ENCODE assay signal across 16 cellular contexts in genomic region chr11:93536346-93536871, GRCh38. TPM values are rescaled to one million over a fixed set of nuclear protein-coding genes. Genes with fewer than 3 reads are reported as not detected.
A peak's percentile ranks its signal among the peaks of the same experiment; 100 is the strongest.
DNase-seq lines count a peak whose midpoint lies in the region; ATAC-seq, FAIRE-seq and TF ChIP-seq lines count a peak whose summit lies in the region.
"Had no signal": no experiment of that assay in that cellular context is flagged by ENCODE, and none has a peak within 500 bp of the region (broad histone marks: within the 10 kb centered on the region; RNA-seq: fewer than 3 reads in every experiment).

No MANE protein-coding gene starts in this region.

- H3K27me3 ChIP-seq in BLaER1 treated with 17β-estradiol and CSF1 and Interleukin-3, amounts not matched to agents 10 nM and 100 nM = no peaks in the 10 kb centered on the region
- H3K27me3 ChIP-seq in GM12878 (replicated peaks in 1 of 2; ENCODE audit: control insufficient read depth in 2 of 2, insufficient read depth in 2 of 2, low read length in 1 of 2) (no peaks in the 10 kb centered on the region), liver (ENCODE audit: control insufficient read depth in 4 of 4, insufficient read depth in 4 of 4, low read length in 3 of 4) (no peaks in the 10 kb centered on the region)
- H3K27me3 ChIP-seq: vagina had no signal

- H3K36me3 Mint-ChIP-seq in WTC11 = peaks cover 4% of the 10 kb centered on the region; the same call in 1 of the 2 replicates
- H3K36me3 Mint-ChIP-seq: activated naive CD8-positive, alpha-beta T cell treated with anti-CD3 and anti-CD28 coated beads, Interleukin-2, amount 10 ng/mL, durations not matched to agents 7 days and 5 days had no signal

- H3K27ac ChIP-seq in BLaER1 treated with 17β-estradiol and CSF1 and Interleukin-3, amounts not matched to agents 10 nM and 100 nM = no peak overlapping the region
- H3K27ac ChIP-seq in GM12878 (ENCODE audit: control insufficient read depth, insufficient read depth) = peak overlapping the region; percentile 33
- H3K27ac ChIP-seq in liver (ENCODE audit: low read depth in 1 of 2, low read length in 2 of 2) = peak overlapping the region; percentile 95 to 96
- H3K27ac ChIP-seq: vagina had no signal

- H3K79me2 ChIP-seq in GM12878 (ENCODE audit: control insufficient read depth, insufficient read depth, low read length) = peaks cover 56% of the 10 kb centered on the region

- no peaks in the 10 kb centered on the region for H3K27me3 Mint-ChIP-seq in WTC11 (ENCODE audit: low read depth)

- peaks cover 0 to 46% (median 23%) of the 10 kb centered on the region in 11 experiments; a peak in 14 of 22 replicates for H4K20me1 ChIP-seq in BLaER1 treated with 17β-estradiol and CSF1 and Interleukin-3, amounts not matched to agents 10 nM and 100 nM
- no peaks in the 10 kb centered on the region for H4K20me1 ChIP-seq in GM12878 (ENCODE audit: control insufficient read depth, insufficient read depth)

- 0% methylated on average over 2 of the region's 2 CpGs for WGBS in GM12878 (ENCODE audit: insufficient coverage, insufficient replicate concordance, low lambda C conversion rate, missing lambda C conversion rate)
- WGBS in liver = 21% methylated on average over 2 of the region's 2 CpGs

- POLR2A ChIA-PET in GM12878 (lab: Charles Lee) = interaction anchor here (0.6 to 12.0 kb wide), 3 partner anchors 9 to 205 kb away, joined by 3 to 191 read pairs (median 3); partner anchors contain the start of genes C11orf54 and TAF1D
- POLR2A ChIA-PET in WTC11 (lab: Charles Lee) = no interaction called here

- BruUV-seq in GM12878 (replicated peaks; lab: Mats Ljungman, UMichigan) = no TSS peak

- TF ChIP-seq CTCF in LNCaP clone FGC (IDR thresholded peaks at IDR 0.05; ENCODE audit: control insufficient read depth, extremely low read depth, insufficient read depth) (no peak), GM12878 (IDR thresholded peaks at IDR 0.05 in 2 of 3, conservative IDR thresholded peaks at IDR 0.05 in 1 of 3; ENCODE audit: control insufficient read depth in 2 of 3, extremely low read depth in 1 of 3, insufficient read depth in 1 of 3, low read depth in 3 of 3, low read length in 3 of 3) (no peak), liver (IDR thresholded peaks at IDR 0.05; ENCODE audit: low read depth, low read length, missing input control) (no peak), WTC11 (IDR thresholded peaks at IDR 0.05) (no peak)

- in situ Hi-C loops in GM12878 (cut with MboI) = no loop called here

- TF ChIP-seq RAD21 in GM12878 (IDR thresholded peaks at IDR 0.05; ENCODE audit: insufficient read depth, low read depth, low read length) = no peak
- TF ChIP-seq RAD21 in liver (IDR thresholded peaks at IDR 0.05) = no peak

- RAD21 ChIA-PET in GM12878 (lab: Charles Lee; ENCODE audit: unreplicated experiment) = interaction anchor here (0.9 to 14.6 kb wide), 2 partner anchors 10 kb away, joined by 4 to 299 read pairs; no protein-coding TSS in a partner anchor

- no peak; the same call in 2 of the 3 replicates for ATAC-seq in GM12878
- no peak for ATAC-seq in HG02610 (IDR thresholded peaks at IDR 0.05; ENCODE audit: unreplicated experiment)
- no peak for ATAC-seq in WTC11

- no peak overlapping the region for H3K27ac Mint-ChIP-seq in WTC11
- H3K27ac Mint-ChIP-seq: activated T-helper 1 cell treated with anti-CD3 and anti-CD28 coated beads, Interleukin-12 subunit alpha, Interleukin-12 subunit beta, Interleukin-2, Interleukin-4 antibody, amounts not matched to agents 30 ng/mL and 10 ng/mL and 1 ng/mL, durations not matched to agents 14 hours and 24 hours and 36 hours had no signal

- no peak for TF ChIP-seq POLR2A in GM12878 (IDR thresholded peaks at IDR 0.05; ENCODE audit: low read depth, low read length)

- no peaks in the 10 kb centered on the region for H3K9me3 Mint-ChIP-seq in WTC11
- H3K9me3 Mint-ChIP-seq: activated naive CD8-positive, alpha-beta T cell treated with anti-CD3 and anti-CD28 coated beads, Interleukin-2, amount 10 ng/mL, durations not matched to agents 7 days and 5 days; activated T-helper 1 cell treated with anti-CD3 and anti-CD28 coated beads, Interleukin-12 subunit alpha, Interleukin-12 subunit beta, Interleukin-2, Interleukin-4 antibody, amounts not matched to agents 30 ng/mL and 10 ng/mL and 1 ng/mL, durations not matched to agents 14 hours and 24 hours and 36 hours had no signal

- peaks cover 42 to 73% (median 60%) of the 10 kb centered on the region in 10 experiments for H3K4me1 ChIP-seq in BLaER1 treated with 17β-estradiol and CSF1 and Interleukin-3, amounts not matched to agents 10 nM and 100 nM
- H3K4me1 ChIP-seq in GM12878 (ENCODE audit: control insufficient read depth, insufficient read depth, low read length) = peaks cover 41% of the 10 kb centered on the region
- peaks cover 11 to 76% (median 35%) of the 10 kb centered on the region in 4 donors for H3K4me1 ChIP-seq in liver (ENCODE audit: control insufficient read depth in 4 of 4, insufficient read depth in 4 of 4, low read length in 3 of 4)

- no peak overlapping the region for H3K4me3 Mint-ChIP-seq in WTC11
- H3K4me3 Mint-ChIP-seq: activated CD8-positive, alpha-beta T cell treated with anti-CD3 and anti-CD28 coated beads, Interleukin-2, amount 10 ng/mL, durations not matched to agents 7 days and 5 days; activated T-helper 1 cell treated with anti-CD3 and anti-CD28 coated beads, Interleukin-12 subunit alpha, Interleukin-12 subunit beta, Interleukin-2, Interleukin-4 antibody, amounts not matched to agents 30 ng/mL and 10 ng/mL and 1 ng/mL, durations not matched to agents 14 hours and 24 hours and 36 hours had no signal

- H3K4me1 Mint-ChIP-seq in WTC11 = peaks cover 67% of the 10 kb centered on the region

- no peak overlapping the region for H2AFZ ChIP-seq in GM12878 (ENCODE audit: control insufficient read depth, low read depth, low read length)

- intact Hi-C loops in GM12878 (cut with micrococcal nuclease; ENCODE audit: unreplicated experiment) = loop anchor here (10.0 kb wide), 1 partner anchor 938 kb away; no protein-coding TSS in a partner anchor

- H3K9ac ChIP-seq in BLaER1 treated with 17β-estradiol and CSF1 and Interleukin-3, amounts not matched to agents 10 nM and 100 nM = 0 out of 22 replicates have a peak overlapping the region, but pooled peaks of 1 of the 11 experiments have one; percentile 2
- H3K9ac ChIP-seq in GM12878 (ENCODE audit: control insufficient read depth, insufficient read depth, low read length) (no peak overlapping the region), liver (ENCODE audit: low read depth in 1 of 2, low read length in 2 of 2) (peak overlapping the region; percentile 61 to 63)

- 0 out of 22 replicates have a peak, but pooled peaks cover 0 to 4% (median 0%) of the 10 kb centered on the region in 11 experiments for H3K36me3 ChIP-seq in BLaER1 treated with 17β-estradiol and CSF1 and Interleukin-3, amounts not matched to agents 10 nM and 100 nM
- H3K36me3 ChIP-seq in GM12878 (ENCODE audit: control insufficient read depth in 2 of 2, insufficient read depth in 2 of 2, low read length in 1 of 2) = no peaks in the 10 kb centered on the region; a peak in 1 of 4 replicates
- no peaks in the 10 kb centered on the region for H3K36me3 ChIP-seq in liver (ENCODE audit: control insufficient read depth in 4 of 4, insufficient read depth in 3 of 4, low read depth in 1 of 4, low read length in 3 of 4)
- H3K36me3 ChIP-seq: vagina had no signal

- no peaks in the 10 kb centered on the region for H3K9me3 ChIP-seq in BLaER1 treated with 17β-estradiol and CSF1 and Interleukin-3, amounts not matched to agents 10 nM and 100 nM (replicated peaks in 1 of 11)
- no peaks in the 10 kb centered on the region for H3K9me3 ChIP-seq in GM12878 (replicated peaks; ENCODE audit: control insufficient read depth, insufficient read depth, low read length)
- H3K9me3 ChIP-seq in liver (ENCODE audit: control insufficient read depth in 4 of 4, low read length in 3 of 4) = no peaks in the 10 kb centered on the region
- H3K9me3 ChIP-seq: vagina had no signal

- peak overlapping the region; percentile 44 to 85 (median 72); a peak in 20 of 22 replicates for H3K4me2 ChIP-seq in BLaER1 treated with 17β-estradiol and CSF1 and Interleukin-3, amounts not matched to agents 10 nM and 100 nM
- peak overlapping the region; percentile 86 for H3K4me2 ChIP-seq in GM12878 (ENCODE audit: control insufficient read depth, insufficient read depth)

- no peak for DNase-seq in LNCaP clone FGC (ENCODE audit: low read depth)
- no peak for DNase-seq in GM12878 (ENCODE audit: low read depth, low spot score)
- DNase-seq in HuH-7 (ENCODE audit: low spot score) = no peak
- DNase-seq in SKM-1 treated with dmso at 0.1 percent for 144 hours (lab: John Stamatoyannopoulos, UW; ENCODE audit: unreplicated experiment) = no peak
- DNase-seq in WTC11 (ENCODE audit: low spot score) = no peak
- DNase-seq: activated CD8-positive, alpha-beta T cell treated with anti-CD3 and anti-CD28 coated beads, Interleukin-2, amount 10 ng/mL, durations not matched to agents 7 days and 5 days; activated naive CD8-positive, alpha-beta T cell treated with anti-CD3 and anti-CD28 coated beads, Interleukin-2, amount 10 ng/mL, durations not matched to agents 7 days and 5 days; EL; islet precursor cell; NCI-H2081 treated with DMSO at 0.1 percent for 48 hours; NCI-H524 treated with DMSO at 0.1 percent for 48 hours had no signal

- H3K4me3 ChIP-seq in BLaER1 treated with 17β-estradiol and CSF1 and Interleukin-3, amounts not matched to agents 10 nM and 100 nM = no peak overlapping the region
- H3K4me3 ChIP-seq in LNCaP clone FGC (ENCODE audit: low read depth, low read length) (peak overlapping the region; percentile 39), GM12878 (0 out of 2 replicates have a peak overlapping the region, but pooled peaks have one; percentile 2), liver (ENCODE audit: low read depth in 1 of 3, low read length in 3 of 3) (peak overlapping the region; percentile 4 to 55 (median 16))
- H3K4me3 ChIP-seq: vagina had no signal

- SMC1A ChIA-PET in GM12878 (lab: Charles Lee; ENCODE audit: uncharacterized antibody, unreplicated experiment) = interaction anchor here (0.6 to 20.1 kb wide), 11 partner anchors 12 to 301 kb away, joined by 3 to 275 read pairs (median 3); no protein-coding TSS in a partner anchor

- CTCF ChIA-PET in GM12878 (lab: Yijun Ruan, JAX) = interaction anchor here (0.7 to 2.6 kb wide), 6 partner anchors 10 to 301 kb away, joined by 3 to 22 read pairs (median 4); no protein-coding TSS in a partner anchor
- CTCF ChIA-PET in WTC11 (lab: Charles Lee) = interaction anchor here (0.5 kb wide), 1 partner anchor 9 kb away, joined by 5 read pairs; no protein-coding TSS in a partner anchor

- FAIRE-seq in GM12878 (lab: Jason Lieb, UNC) = no peak

- TF ChIP-seq EP300 in GM12878 (IDR thresholded peaks at IDR 0.05; ENCODE audit: borderline replicate concordance in 1 of 2, control insufficient read depth in 1 of 2, low read depth in 2 of 2, low read length in 2 of 2) = no peak

RNA-seq across cellular contexts. Expression of gene SMCO4, which starts 6.8 kb away (rescaled TPM):
- total RNA-seq in GM12878 (2013; cell fraction: nucleolus; rRNA removed) = 20.0 and 25.0 TPM in 2 replicates
- total RNA-seq in GM12878 (2014; rRNA removed) (27.9 and 29.6 TPM in 2 replicates), GM12878 (2014; rRNA removed; fragmentation: Illumina TruSeq; extraction: Trizol) (23.6 and 24.4 TPM in 2 replicates), GM12878 (2021) (24.8 and 26.1 TPM in 2 replicates), liver (10 to 100 TPM; 21.2 to 36.4 TPM), WTC11 (2021) (42.3 to 50.1 TPM (median 42.9 TPM) in 3 replicates)
- polyA plus RNA-seq in GM12878 (2011; ENCODE audit: low read depth) = 31.0 TPM
- polyA plus RNA-seq in GM12878 (2011; rRNA removed) (56.8 and 59.9 TPM in 2 replicates), GM12878 (2014; fragmentation: Illumina TruSeq; extraction: Trizol) (18.7 and 25.9 TPM in 2 replicates), GM12878 (2014; fragmentation: Nextera tagmentation; extraction: Ambion mirVana) (1 to 10 TPM; 3.6 to 8.1 TPM), GM12878 (2014; rRNA removed) (31.4 and 40.3 TPM in 2 replicates), GM12878 (2016; fragmentation: Nextera tagmentation; extraction: Ambion mirVana) (10 to 100 TPM; 36.4 to 41.8 TPM), liver (10 to 100 TPM; 59.4 to 98.8 TPM)
- polyA plus RNA-seq in GM12878 (2011; cell fraction: cytosol; rRNA removed) = 53.5 and 81.3 TPM in 2 replicates
- 42.5 and 56.3 TPM in 2 replicates for polyA plus RNA-seq in GM12878 (2011; cell fraction: nucleus; rRNA removed)
- polyA plus RNA-seq in GM12878 (2012) = 44.7 and 48.4 TPM in 2 replicates
- 14.8 and 28.9 TPM in 2 replicates for polyA minus RNA-seq in GM12878 (2011; rRNA and poly(A)+ RNA removed)
- polyA minus RNA-seq in GM12878 (2011; cell fraction: cytosol; rRNA and poly(A)+ RNA removed) = 8.0 and 15.2 TPM in 2 replicates
- 8.9 and 11.4 TPM in 2 replicates for polyA minus RNA-seq in GM12878 (2011; cell fraction: nucleus; rRNA and poly(A)+ RNA removed)

Comparison
In these comparisons a context has a peak if more than half of its experiments do, and no peak if none do; other contexts are left out.
1. H3K27ac ChIP-seq: peak in GM12878 (single experiment) and liver (2 of 2); none in BLaER1 treated with 17β-estradiol and CSF1 and Interleukin-3, amounts not matched to agents 10 nM and 100 nM (0 of 11).
2. H3K4me3 ChIP-seq: peak in LNCaP clone FGC (single experiment), GM12878 (single experiment) and liver (3 of 3); none in BLaER1 treated with 17β-estradiol and CSF1 and Interleukin-3, amounts not matched to agents 10 nM and 100 nM (0 of 10).